In the genomic region with DNA sequence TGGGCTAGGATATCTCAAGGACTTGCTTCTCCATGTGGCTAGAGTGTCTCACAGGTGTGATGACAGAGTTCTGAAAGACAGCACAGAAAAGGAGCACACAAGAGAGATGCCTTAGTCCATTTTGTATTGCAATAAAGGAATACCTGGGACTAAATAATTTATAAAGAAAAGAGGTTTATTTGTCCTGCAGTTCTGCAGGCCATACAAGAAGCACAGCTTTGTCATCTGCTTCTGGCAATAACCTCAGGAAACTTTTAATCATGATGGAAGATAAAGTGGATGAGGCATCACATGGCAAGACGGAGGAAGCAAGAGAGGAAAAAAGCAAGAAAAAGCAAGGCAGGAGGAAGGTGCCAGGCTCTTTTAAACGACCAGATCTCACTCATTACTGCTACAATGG, we compare ENCODE assay signal across 29 cellular contexts.
"Had no signal": no experiment of that assay in that cellular context is flagged by ENCODE, and none has a peak within 500 bp of the region (broad histone marks: within the 10 kb centered on the region; RNA-seq: fewer than 3 reads in every experiment).

No MANE protein-coding gene starts in this region.

- DNase-seq: stimulated activated CD4-positive, alpha-beta T cell treated with anti-CD3 and anti-CD28 coated beads, Interleukin-2, amount 100 ng/mL, for 48 hours; stimulated activated CD4-positive, alpha-beta T cell treated with anti-CD3 and anti-CD28 coated beads, Interleukin-4, amount 100 ng/mL, for 1 hour; stimulated activated CD4-positive, alpha-beta T cell treated with anti-CD3 and anti-CD28 coated beads, Interleukin-4, amount 100 ng/mL, for 24 hours; stimulated activated CD4-positive, alpha-beta T cell treated with anti-CD3 and anti-CD28 coated beads, Interleukin-4, amount 100 ng/mL, for 4 hours; stimulated activated CD8-positive, alpha-beta memory T cell treated with anti-CD3 and anti-CD28 coated beads, Interleukin-4, amount 100 ng/mL, for 48 hours; stimulated activated naive B cell treated with anti-CD40 and anti-IgM and Interleukin-4, amounts not matched to agents 10 μg/mL and 1 μg/mL and 100 μg/mL, for 72 hours; stimulated activated naive CD4-positive, alpha-beta T cell; stimulated activated naive CD4-positive, alpha-beta T cell treated with Interleukin-2 at 50 U/mL for 16 hours; stimulated activated naive CD8-positive, alpha-beta T cell treated with anti-CD3 and anti-CD28 coated beads, Interleukin-15, amount 100 ng/mL, for 72 hours; stimulated activated naive CD8-positive, alpha-beta T cell treated with anti-CD3 and anti-CD28 coated beads, Interleukin-15, Interleukin-2, amounts not matched to agents 100 U/mL and 50 U/mL, for 24 hours; stomach; substantia nigra; testis; thyroid gland; tibial artery; transverse colon; trophoblast cell; upper lobe of left lung; upper lobe of right lung; uterus had no signal

- H3K4me3 ChIP-seq: stomach, suprapubic skin, testis, thoracic aorta, thyroid gland, tibial artery, tibial nerve, transverse colon, upper lobe of left lung, upper lobe of right lung, uterus, vagina had no signal

- FAIRE-seq: urothelium cell line had no signal

- H3K27me3 ChIP-seq: stomach, suprapubic skin, testis, thyroid gland, tibial artery, tibial nerve, transverse colon, upper lobe of left lung, upper lobe of right lung, uterus, vagina had no signal

- H3K9me3 ChIP-seq: stomach, suprapubic skin, testis, thoracic aorta, thyroid gland, tibial artery, tibial nerve, transverse colon, upper lobe of left lung, upper lobe of right lung, uterus, vagina had no signal

- H3K4me1 Mint-ChIP-seq: stimulated activated effector memory CD8-positive, alpha-beta T cell treated with anti-CD3 and anti-CD28 coated beads, Interleukin-12 subunit alpha, Interleukin-12 subunit beta, amount 100 ng/mL, for 72 hours; stimulated activated memory B cell treated with anti-CD40 and anti-IgM and Interleukin-4, amounts not matched to agents 10 μg/mL and 1 μg/mL and 100 μg/mL, for 72 hours; stimulated activated naive B cell treated with anti-CD40 and anti-IgM and Interleukin-4, amounts not matched to agents 10 μg/mL and 1 μg/mL and 100 μg/mL, for 72 hours; stimulated activated naive CD8-positive, alpha-beta T cell treated with anti-CD3 and anti-CD28 coated beads, Interleukin-15, amount 100 ng/mL, for 72 hours had no signal

- H3K4me1 ChIP-seq: stomach, suprapubic skin, testis, transverse colon, upper lobe of left lung, upper lobe of right lung, uterus, vagina had no signal

- H3K27me3 Mint-ChIP-seq: stimulated activated memory B cell treated with anti-CD40 and anti-IgM and Interleukin-4, amounts not matched to agents 10 μg/mL and 1 μg/mL and 100 μg/mL, for 72 hours; stimulated activated naive B cell treated with anti-CD40 and anti-IgM and Interleukin-4, amounts not matched to agents 10 μg/mL and 1 μg/mL and 100 μg/mL, for 72 hours; stimulated activated naive CD8-positive, alpha-beta T cell treated with anti-CD3 and anti-CD28 coated beads, Interleukin-15, amount 100 ng/mL, for 72 hours; type B pancreatic cell had no signal

- H3K9me3 Mint-ChIP-seq: stimulated activated effector memory CD8-positive, alpha-beta T cell treated with anti-CD3 and anti-CD28 coated beads, Interleukin-12 subunit alpha, Interleukin-12 subunit beta, amount 100 ng/mL, for 72 hours; stimulated activated memory B cell treated with anti-CD40 and anti-IgM and Interleukin-4, amounts not matched to agents 10 μg/mL and 1 μg/mL and 100 μg/mL, for 72 hours; stimulated activated naive B cell treated with anti-CD40 and anti-IgM and Interleukin-4, amounts not matched to agents 10 μg/mL and 1 μg/mL and 100 μg/mL, for 72 hours; stimulated activated naive CD8-positive, alpha-beta T cell treated with anti-CD3 and anti-CD28 coated beads, Interleukin-15, amount 100 ng/mL, for 72 hours; stimulated activated naive CD8-positive, alpha-beta T cell treated with anti-CD3 and anti-CD28 coated beads, Interleukin-15, Interleukin-2, amounts not matched to agents 100 ng/mL and 50 ng/mL, for 24 hours; type B pancreatic cell had no signal

- H3K36me3 ChIP-seq: stomach, suprapubic skin, thoracic aorta, thyroid gland, tibial artery, tibial nerve, transverse colon, upper lobe of left lung, upper lobe of right lung, uterus, vagina had no signal

- H3K27ac Mint-ChIP-seq: stimulated activated effector memory CD8-positive, alpha-beta T cell treated with anti-CD3 and anti-CD28 coated beads, Interleukin-12 subunit alpha, Interleukin-12 subunit beta, amount 100 ng/mL, for 72 hours; stimulated activated memory B cell treated with anti-CD40 and anti-IgM and Interleukin-4, amounts not matched to agents 10 μg/mL and 1 μg/mL and 100 μg/mL, for 72 hours; stimulated activated naive CD8-positive, alpha-beta T cell treated with anti-CD3 and anti-CD28 coated beads, Interleukin-15, amount 100 ng/mL, for 72 hours; stimulated activated naive CD8-positive, alpha-beta T cell treated with anti-CD3 and anti-CD28 coated beads, Interleukin-15, Interleukin-2, amounts not matched to agents 100 ng/mL and 50 ng/mL, for 24 hours; type B pancreatic cell had no signal

- ATAC-seq: stimulated activated effector memory CD8-positive, alpha-beta T cell treated with anti-CD3 and anti-CD28 coated beads, Interleukin-12 subunit alpha, Interleukin-12 subunit beta, amount 100 ng/mL, for 72 hours; stimulated activated memory B cell treated with anti-CD40 and anti-IgM and Interleukin-4, amounts not matched to agents 10 μg/mL and 1 μg/mL and 100 μg/mL, for 72 hours; stimulated activated naive B cell treated with anti-CD40 and anti-IgM and Interleukin-4, amounts not matched to agents 10 μg/mL and 1 μg/mL and 100 μg/mL, for 72 hours; stimulated activated naive CD8-positive, alpha-beta T cell treated with anti-CD3 and anti-CD28 coated beads, Interleukin-15, amount 100 ng/mL, for 72 hours; stimulated activated naive CD8-positive, alpha-beta T cell treated with anti-CD3 and anti-CD28 coated beads, Interleukin-15, Interleukin-2, amounts not matched to agents 100 U/mL and 50 U/mL, for 24 hours; upper lobe of right lung had no signal

- H3K27ac ChIP-seq: stomach, suprapubic skin, testis, thoracic aorta, thyroid gland, tibial artery, tibial nerve, transverse colon, upper lobe of left lung, upper lobe of right lung, uterus, vagina had no signal

- H3K36me3 Mint-ChIP-seq: stimulated activated effector memory CD8-positive, alpha-beta T cell treated with anti-CD3 and anti-CD28 coated beads, Interleukin-12 subunit alpha, Interleukin-12 subunit beta, amount 100 ng/mL, for 72 hours; stimulated activated memory B cell treated with anti-CD40 and anti-IgM and Interleukin-4, amounts not matched to agents 10 μg/mL and 1 μg/mL and 100 μg/mL, for 72 hours; stimulated activated naive B cell treated with anti-CD40 and anti-IgM and Interleukin-4, amounts not matched to agents 10 μg/mL and 1 μg/mL and 100 μg/mL, for 72 hours; type B pancreatic cell had no signal

- H3K4me3 Mint-ChIP-seq: stimulated activated effector memory CD8-positive, alpha-beta T cell treated with anti-CD3 and anti-CD28 coated beads, Interleukin-12 subunit alpha, Interleukin-12 subunit beta, amount 100 ng/mL, for 72 hours; stimulated activated memory B cell treated with anti-CD40 and anti-IgM and Interleukin-4, amounts not matched to agents 10 μg/mL and 1 μg/mL and 100 μg/mL, for 72 hours; stimulated activated naive B cell treated with anti-CD40 and anti-IgM and Interleukin-4, amounts not matched to agents 10 μg/mL and 1 μg/mL and 100 μg/mL, for 72 hours; stimulated activated naive CD8-positive, alpha-beta T cell treated with anti-CD3 and anti-CD28 coated beads, Interleukin-15, amount 100 ng/mL, for 72 hours; stimulated activated naive CD8-positive, alpha-beta T cell treated with anti-CD3 and anti-CD28 coated beads, Interleukin-15, Interleukin-2, amounts not matched to agents 100 ng/mL and 50 ng/mL, for 24 hours; type B pancreatic cell had no signal
